In the genomic region with DNA sequence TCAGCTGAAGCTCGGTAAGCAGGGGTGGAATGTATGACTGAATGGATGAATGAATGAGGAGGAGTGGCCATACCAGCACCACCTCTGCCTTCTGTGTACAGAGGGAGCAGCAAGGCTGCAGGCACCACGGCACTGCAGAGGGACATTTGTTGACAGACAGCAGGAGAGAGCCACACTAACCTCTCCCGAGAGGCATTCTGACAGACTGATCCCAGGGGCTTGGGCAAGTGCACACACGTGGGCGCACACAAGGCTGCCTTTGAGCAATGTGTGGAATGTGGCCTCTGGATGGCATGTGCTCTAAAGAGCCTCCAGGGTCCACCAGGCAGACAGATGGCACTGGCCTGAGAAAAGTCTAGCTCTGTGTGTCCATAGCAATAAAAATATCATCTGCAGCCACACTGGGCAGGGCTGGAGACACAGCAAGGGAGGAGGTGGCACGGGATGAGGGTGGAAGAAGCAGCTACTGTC, we compare ENCODE assay signal across 1 cellular context.
TF ChIP-seq lines count a peak whose summit lies in the region.

No MANE protein-coding gene starts in this region.

TF ChIP-seq in HepG2, 621 proteins besides CTCF, POLR2A, EP300 and RAD21 (continued from another document):
- peak; percentile 58 for TF ChIP-seq RXRA (CRISPR knock-in tag; IDR thresholded peaks at IDR 0.05)
- no peak for TF ChIP-seq CBFB (CRISPR knock-in tag; IDR thresholded peaks at IDR 0.05)
- no peak for TF ChIP-seq ZNF275 (CRISPR knock-in tag; IDR thresholded peaks at IDR 0.05; ENCODE audit: borderline replicate concordance)
- TF ChIP-seq RORA (CRISPR knock-in tag; IDR thresholded peaks at IDR 0.05), result no peak
- no peak for TF ChIP-seq HMGXB4 (CRISPR knock-in tag; IDR thresholded peaks at IDR 0.05; ENCODE audit: borderline replicate concordance in 1 of 2, low read depth in 1 of 2)
- no peak for TF ChIP-seq ELF1 (CRISPR knock-in tag; IDR thresholded peaks at IDR 0.05)
- no peak for TF ChIP-seq ZNF761 (CRISPR knock-in tag; conservative IDR thresholded peaks at IDR 0.05)
- no peak for TF ChIP-seq HCFC1 (IDR thresholded peaks at IDR 0.05; ENCODE audit: low read depth, low read length)
- no peak; the same call in 1 of the 2 replicates for TF ChIP-seq NR0B2 (CRISPR knock-in tag; IDR thresholded peaks at IDR 0.05)
- TF ChIP-seq, protein P1, sequence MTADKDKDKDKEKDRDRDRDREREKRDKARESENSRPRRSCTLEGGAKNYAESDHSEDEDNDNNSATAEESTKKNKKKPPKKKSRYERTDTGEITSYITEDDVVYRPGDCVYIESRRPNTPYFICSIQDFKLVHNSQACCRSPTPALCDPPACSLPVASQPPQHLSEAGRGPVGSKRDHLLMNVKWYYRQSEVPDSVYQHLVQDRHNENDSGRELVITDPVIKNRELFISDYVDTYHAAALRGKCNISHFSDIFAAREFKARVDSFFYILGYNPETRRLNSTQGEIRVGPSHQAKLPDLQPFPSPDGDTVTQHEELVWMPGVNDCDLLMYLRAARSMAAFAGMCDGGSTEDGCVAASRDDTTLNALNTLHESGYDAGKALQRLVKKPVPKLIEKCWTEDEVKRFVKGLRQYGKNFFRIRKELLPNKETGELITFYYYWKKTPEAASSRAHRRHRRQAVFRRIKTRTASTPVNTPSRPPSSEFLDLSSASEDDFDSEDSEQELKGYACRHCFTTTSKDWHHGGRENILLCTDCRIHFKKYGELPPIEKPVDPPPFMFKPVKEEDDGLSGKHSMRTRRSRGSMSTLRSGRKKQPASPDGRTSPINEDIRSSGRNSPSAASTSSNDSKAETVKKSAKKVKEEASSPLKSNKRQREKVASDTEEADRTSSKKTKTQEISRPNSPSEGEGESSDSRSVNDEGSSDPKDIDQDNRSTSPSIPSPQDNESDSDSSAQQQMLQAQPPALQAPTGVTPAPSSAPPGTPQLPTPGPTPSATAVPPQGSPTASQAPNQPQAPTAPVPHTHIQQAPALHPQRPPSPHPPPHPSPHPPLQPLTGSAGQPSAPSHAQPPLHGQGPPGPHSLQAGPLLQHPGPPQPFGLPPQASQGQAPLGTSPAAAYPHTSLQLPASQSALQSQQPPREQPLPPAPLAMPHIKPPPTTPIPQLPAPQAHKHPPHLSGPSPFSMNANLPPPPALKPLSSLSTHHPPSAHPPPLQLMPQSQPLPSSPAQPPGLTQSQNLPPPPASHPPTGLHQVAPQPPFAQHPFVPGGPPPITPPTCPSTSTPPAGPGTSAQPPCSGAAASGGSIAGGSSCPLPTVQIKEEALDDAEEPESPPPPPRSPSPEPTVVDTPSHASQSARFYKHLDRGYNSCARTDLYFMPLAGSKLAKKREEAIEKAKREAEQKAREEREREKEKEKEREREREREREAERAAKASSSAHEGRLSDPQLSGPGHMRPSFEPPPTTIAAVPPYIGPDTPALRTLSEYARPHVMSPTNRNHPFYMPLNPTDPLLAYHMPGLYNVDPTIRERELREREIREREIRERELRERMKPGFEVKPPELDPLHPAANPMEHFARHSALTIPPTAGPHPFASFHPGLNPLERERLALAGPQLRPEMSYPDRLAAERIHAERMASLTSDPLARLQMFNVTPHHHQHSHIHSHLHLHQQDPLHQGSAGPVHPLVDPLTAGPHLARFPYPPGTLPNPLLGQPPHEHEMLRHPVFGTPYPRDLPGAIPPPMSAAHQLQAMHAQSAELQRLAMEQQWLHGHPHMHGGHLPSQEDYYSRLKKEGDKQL (CRISPR knock-in tag; IDR thresholded peaks at IDR 0.05; ENCODE audit: low read depth), result no peak
- TF ChIP-seq ZFP90 (CRISPR knock-in tag; IDR thresholded peaks at IDR 0.05; ENCODE audit: borderline replicate concordance), result no peak
- TF ChIP-seq WIZ (CRISPR knock-in tag; IDR thresholded peaks at IDR 0.05), result no peak
- TF ChIP-seq, protein P2, sequence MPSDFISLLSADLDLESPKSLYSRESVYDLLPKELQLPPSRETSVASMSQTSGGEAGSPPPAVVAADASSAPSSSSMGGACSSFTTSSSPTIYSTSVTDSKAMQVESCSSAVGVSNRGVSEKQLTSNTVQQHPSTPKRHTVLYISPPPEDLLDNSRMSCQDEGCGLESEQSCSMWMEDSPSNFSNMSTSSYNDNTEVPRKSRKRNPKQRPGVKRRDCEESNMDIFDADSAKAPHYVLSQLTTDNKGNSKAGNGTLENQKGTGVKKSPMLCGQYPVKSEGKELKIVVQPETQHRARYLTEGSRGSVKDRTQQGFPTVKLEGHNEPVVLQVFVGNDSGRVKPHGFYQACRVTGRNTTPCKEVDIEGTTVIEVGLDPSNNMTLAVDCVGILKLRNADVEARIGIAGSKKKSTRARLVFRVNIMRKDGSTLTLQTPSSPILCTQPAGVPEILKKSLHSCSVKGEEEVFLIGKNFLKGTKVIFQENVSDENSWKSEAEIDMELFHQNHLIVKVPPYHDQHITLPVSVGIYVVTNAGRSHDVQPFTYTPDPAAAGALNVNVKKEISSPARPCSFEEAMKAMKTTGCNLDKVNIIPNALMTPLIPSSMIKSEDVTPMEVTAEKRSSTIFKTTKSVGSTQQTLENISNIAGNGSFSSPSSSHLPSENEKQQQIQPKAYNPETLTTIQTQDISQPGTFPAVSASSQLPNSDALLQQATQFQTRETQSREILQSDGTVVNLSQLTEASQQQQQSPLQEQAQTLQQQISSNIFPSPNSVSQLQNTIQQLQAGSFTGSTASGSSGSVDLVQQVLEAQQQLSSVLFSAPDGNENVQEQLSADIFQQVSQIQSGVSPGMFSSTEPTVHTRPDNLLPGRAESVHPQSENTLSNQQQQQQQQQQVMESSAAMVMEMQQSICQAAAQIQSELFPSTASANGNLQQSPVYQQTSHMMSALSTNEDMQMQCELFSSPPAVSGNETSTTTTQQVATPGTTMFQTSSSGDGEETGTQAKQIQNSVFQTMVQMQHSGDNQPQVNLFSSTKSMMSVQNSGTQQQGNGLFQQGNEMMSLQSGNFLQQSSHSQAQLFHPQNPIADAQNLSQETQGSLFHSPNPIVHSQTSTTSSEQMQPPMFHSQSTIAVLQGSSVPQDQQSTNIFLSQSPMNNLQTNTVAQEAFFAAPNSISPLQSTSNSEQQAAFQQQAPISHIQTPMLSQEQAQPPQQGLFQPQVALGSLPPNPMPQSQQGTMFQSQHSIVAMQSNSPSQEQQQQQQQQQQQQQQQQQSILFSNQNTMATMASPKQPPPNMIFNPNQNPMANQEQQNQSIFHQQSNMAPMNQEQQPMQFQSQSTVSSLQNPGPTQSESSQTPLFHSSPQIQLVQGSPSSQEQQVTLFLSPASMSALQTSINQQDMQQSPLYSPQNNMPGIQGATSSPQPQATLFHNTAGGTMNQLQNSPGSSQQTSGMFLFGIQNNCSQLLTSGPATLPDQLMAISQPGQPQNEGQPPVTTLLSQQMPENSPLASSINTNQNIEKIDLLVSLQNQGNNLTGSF (CRISPR knock-in tag; IDR thresholded peaks at IDR 0.05), result no peak
- TF ChIP-seq KAT8 (CRISPR knock-in tag; IDR thresholded peaks at IDR 0.05), result no peak
- no peak for TF ChIP-seq ZFX (CRISPR knock-in tag; IDR thresholded peaks at IDR 0.05; ENCODE audit: low read depth)
- no peak for TF ChIP-seq CCAR2 (optimal IDR thresholded peaks at IDR 0.05; ENCODE audit: low read depth, low read length)
- no peak for TF ChIP-seq ZNF552 (CRISPR knock-in tag; IDR thresholded peaks at IDR 0.05; ENCODE audit: borderline replicate concordance)
- TF ChIP-seq, protein P3, sequence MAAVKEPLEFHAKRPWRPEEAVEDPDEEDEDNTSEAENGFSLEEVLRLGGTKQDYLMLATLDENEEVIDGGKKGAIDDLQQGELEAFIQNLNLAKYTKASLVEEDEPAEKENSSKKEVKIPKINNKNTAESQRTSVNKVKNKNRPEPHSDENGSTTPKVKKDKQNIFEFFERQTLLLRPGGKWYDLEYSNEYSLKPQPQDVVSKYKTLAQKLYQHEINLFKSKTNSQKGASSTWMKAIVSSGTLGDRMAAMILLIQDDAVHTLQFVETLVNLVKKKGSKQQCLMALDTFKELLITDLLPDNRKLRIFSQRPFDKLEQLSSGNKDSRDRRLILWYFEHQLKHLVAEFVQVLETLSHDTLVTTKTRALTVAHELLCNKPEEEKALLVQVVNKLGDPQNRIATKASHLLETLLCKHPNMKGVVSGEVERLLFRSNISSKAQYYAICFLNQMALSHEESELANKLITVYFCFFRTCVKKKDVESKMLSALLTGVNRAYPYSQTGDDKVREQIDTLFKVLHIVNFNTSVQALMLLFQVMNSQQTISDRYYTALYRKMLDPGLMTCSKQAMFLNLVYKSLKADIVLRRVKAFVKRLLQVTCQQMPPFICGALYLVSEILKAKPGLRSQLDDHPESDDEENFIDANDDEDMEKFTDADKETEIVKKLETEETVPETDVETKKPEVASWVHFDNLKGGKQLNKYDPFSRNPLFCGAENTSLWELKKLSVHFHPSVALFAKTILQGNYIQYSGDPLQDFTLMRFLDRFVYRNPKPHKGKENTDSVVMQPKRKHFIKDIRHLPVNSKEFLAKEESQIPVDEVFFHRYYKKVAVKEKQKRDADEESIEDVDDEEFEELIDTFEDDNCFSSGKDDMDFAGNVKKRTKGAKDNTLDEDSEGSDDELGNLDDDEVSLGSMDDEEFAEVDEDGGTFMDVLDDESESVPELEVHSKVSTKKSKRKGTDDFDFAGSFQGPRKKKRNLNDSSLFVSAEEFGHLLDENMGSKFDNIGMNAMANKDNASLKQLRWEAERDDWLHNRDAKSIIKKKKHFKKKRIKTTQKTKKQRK (IDR thresholded peaks at IDR 0.05; ENCODE audit: low read length), result no peak
- TF ChIP-seq RARG (CRISPR knock-in tag; IDR thresholded peaks at IDR 0.05; ENCODE audit: low read depth), result no peak
- no peak for TF ChIP-seq NR2F2 (IDR thresholded peaks at IDR 0.05; ENCODE audit: borderline replicate concordance, low read depth)
- no peak for TF ChIP-seq ZNF33A (CRISPR knock-in tag; IDR thresholded peaks at IDR 0.05; ENCODE audit: borderline replicate concordance)
- no peak for TF ChIP-seq KLF6 (CRISPR knock-in tag; IDR thresholded peaks at IDR 0.05)
- no peak for TF ChIP-seq IKZF4 (CRISPR knock-in tag; IDR thresholded peaks at IDR 0.05; ENCODE audit: borderline replicate concordance, low read depth, not compliant biosample characterization)
- TF ChIP-seq ZNF367 (CRISPR knock-in tag; IDR thresholded peaks at IDR 0.05; ENCODE audit: borderline replicate concordance), result no peak
- TF ChIP-seq POLR2AphosphoS5 (IDR thresholded peaks at IDR 0.05; ENCODE audit: low read depth, low read length), result no peak
- no peak for TF ChIP-seq SNAPC2 (CRISPR knock-in tag; IDR thresholded peaks at IDR 0.05)
- TF ChIP-seq ZNF724P (CRISPR knock-in tag; IDR thresholded peaks at IDR 0.05; ENCODE audit: borderline replicate concordance), result no peak
- no peak for TF ChIP-seq ZNF230 (CRISPR knock-in tag; IDR thresholded peaks at IDR 0.05)
- no peak for TF ChIP-seq TFDP2 (CRISPR knock-in tag; IDR thresholded peaks at IDR 0.05)
- no peak for TF ChIP-seq RBM39 (IDR thresholded peaks at IDR 0.05; ENCODE audit: low read depth, low read length, poor library complexity, severe bottlenecking)
TF ChIP-seq in HepG2: peak in this region for 73.
